1 cellular context compared by ENCODE assay signal in the genomic region with DNA sequence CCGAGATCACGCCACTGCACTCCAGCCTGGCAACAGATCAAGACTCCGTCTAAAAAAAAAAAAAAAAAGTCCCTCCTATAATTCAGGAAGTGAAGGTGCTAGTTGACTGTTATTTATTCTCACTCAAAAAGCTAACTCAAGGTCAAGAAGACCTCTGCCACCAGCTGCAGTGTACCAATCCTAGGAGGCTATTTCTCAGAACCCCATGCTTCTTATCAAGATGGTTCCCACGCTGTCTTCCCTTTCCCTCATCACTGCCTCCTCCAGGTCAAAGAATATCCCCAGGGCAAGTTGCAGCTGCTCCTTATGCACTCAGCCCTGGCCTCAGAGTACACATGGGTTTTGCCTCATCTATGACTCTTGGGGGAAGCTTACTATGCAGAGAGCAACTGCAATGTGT.
TF ChIP-seq lines count a peak whose summit lies in the region.

No MANE protein-coding gene starts in this region.

TF ChIP-seq in HCT116, 20 proteins besides CTCF, POLR2A, EP300 and RAD21 (continued from another document):
- TF ChIP-seq, protein P1, sequence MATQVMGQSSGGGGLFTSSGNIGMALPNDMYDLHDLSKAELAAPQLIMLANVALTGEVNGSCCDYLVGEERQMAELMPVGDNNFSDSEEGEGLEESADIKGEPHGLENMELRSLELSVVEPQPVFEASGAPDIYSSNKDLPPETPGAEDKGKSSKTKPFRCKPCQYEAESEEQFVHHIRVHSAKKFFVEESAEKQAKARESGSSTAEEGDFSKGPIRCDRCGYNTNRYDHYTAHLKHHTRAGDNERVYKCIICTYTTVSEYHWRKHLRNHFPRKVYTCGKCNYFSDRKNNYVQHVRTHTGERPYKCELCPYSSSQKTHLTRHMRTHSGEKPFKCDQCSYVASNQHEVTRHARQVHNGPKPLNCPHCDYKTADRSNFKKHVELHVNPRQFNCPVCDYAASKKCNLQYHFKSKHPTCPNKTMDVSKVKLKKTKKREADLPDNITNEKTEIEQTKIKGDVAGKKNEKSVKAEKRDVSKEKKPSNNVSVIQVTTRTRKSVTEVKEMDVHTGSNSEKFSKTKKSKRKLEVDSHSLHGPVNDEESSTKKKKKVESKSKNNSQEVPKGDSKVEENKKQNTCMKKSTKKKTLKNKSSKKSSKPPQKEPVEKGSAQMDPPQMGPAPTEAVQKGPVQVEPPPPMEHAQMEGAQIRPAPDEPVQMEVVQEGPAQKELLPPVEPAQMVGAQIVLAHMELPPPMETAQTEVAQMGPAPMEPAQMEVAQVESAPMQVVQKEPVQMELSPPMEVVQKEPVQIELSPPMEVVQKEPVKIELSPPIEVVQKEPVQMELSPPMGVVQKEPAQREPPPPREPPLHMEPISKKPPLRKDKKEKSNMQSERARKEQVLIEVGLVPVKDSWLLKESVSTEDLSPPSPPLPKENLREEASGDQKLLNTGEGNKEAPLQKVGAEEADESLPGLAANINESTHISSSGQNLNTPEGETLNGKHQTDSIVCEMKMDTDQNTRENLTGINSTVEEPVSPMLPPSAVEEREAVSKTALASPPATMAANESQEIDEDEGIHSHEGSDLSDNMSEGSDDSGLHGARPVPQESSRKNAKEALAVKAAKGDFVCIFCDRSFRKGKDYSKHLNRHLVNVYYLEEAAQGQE (IDR thresholded peaks at IDR 0.05; ENCODE audit: low read depth) = no peak
- TF ChIP-seq EZH2phosphoT487 (IDR thresholded peaks at IDR 0.05; ENCODE audit: borderline replicate concordance) (no peak), EZH2 (IDR thresholded peaks at IDR 0.05) (no peak), JUND (IDR thresholded peaks at IDR 0.05) (no peak)
